Comparison of ENCODE assay signal across 11 cellular contexts in the genomic region with DNA sequence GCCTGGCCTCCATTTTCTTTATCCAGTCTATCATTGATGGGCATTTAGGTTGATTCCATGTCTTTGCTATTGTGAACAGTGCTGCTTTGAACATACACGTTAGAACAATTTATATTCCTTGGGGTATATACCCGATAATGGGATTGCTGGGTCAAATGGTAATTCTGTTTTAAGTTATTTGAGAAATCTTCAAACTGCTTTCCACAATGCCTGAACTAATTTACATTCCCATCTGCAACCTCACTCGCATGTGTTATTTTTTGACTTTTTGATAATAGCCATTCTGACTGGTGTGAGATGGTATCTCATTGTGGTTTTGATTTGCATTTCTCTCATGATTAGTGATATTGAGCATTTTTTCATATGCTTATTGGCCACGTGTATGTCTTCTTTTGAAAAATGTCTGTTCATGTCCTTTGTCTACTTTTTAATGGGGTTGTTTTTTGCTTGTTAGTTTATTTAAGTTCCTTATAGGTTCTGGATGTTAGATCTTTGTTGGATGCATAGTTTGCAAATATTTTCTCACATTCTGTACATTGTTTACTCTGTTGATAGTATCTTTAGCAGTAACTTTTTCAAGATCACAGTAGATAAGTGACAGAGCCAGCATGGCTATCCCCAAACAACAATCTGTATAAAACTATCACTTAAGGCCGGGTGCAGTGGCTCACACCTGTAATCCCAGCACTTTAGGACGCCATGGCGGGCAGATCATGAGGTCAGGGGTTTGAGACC. TPM values are rescaled to one million over a fixed set of nuclear protein-coding genes. Genes with fewer than 3 reads are reported as not detected.
"Had no signal": no experiment of that assay in that cellular context is flagged by ENCODE, and none has a peak within 500 bp of the region (broad histone marks: within the 10 kb centered on the region; RNA-seq: fewer than 3 reads in every experiment).

No MANE protein-coding gene starts in this region.

RNA-seq across cellular contexts. Expression of gene TMEM145, which starts 26.2 kb away (rescaled TPM):
- total RNA-seq: left lobe of liver; lung microvascular endothelial cell; mesenteric fat pad; naive thymus-derived CD8-positive, alpha-beta T cell; osteoblast; subcutaneous adipose tissue; thoracic aorta had no signal
- polyA plus RNA-seq: keratinocyte; naive thymus-derived CD8-positive, alpha-beta T cell had no signal

RNA-seq across cellular contexts. Expression of gene PRR19, which starts 37.4 kb away (rescaled TPM):
- total RNA-seq: left ventricle myocardium superior, mesenteric fat pad, sigmoid colon, thoracic aorta had no signal

RNA-seq across cellular contexts. Expression of gene CNFN, which starts 50.8 kb away (rescaled TPM):
- total RNA-seq: left lobe of liver; lung microvascular endothelial cell; naive thymus-derived CD8-positive, alpha-beta T cell; osteoblast; psoas muscle; sigmoid colon; thoracic aorta had no signal
